17 cellular contexts compared by ENCODE assay signal in the genomic region with DNA sequence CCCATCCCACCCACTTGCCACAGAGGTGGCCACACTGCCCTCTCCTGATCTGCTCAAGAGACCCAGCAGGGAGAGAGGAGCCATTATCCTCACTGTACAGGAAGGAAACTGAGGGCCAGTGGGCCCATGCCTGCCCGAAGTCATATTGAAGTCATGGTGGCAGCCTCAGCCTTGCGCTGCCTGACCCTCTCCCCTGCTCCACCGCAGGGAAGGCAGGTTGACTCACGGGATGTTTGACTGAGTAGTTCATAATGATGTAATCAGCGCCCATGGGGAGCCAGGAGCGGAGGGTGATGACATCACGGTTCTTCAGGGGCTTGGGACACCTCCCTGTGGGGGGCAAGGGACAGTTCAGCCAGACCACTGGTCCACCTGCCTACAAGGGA. TPM values are rescaled to one million over a fixed set of nuclear protein-coding genes. Genes with fewer than 3 reads are reported as not detected.
DNase-seq lines count a peak whose midpoint lies in the region; ATAC-seq, FAIRE-seq and TF ChIP-seq lines count a peak whose summit lies in the region.
"Had no signal": no experiment of that assay in that cellular context is flagged by ENCODE, and none has a peak within 500 bp of the region (broad histone marks: within the 10 kb centered on the region; RNA-seq: fewer than 3 reads in every experiment).

No MANE protein-coding gene starts in this region.

- no peaks in the 10 kb centered on the region for H3K79me2 ChIP-seq in astrocyte (ENCODE audit: insufficient read depth, low read length)

- H3K9me3 ChIP-seq in A549 (peaks cover 7% of the 10 kb centered on the region; the same call in 1 of the 3 replicates), HEK293 (ENCODE audit: control insufficient read depth, insufficient read depth, low read depth, low read length) (no peaks in the 10 kb centered on the region), astrocyte (ENCODE audit: insufficient read depth, low read depth, low read length) (no peaks in the 10 kb centered on the region)
- H3K9me3 ChIP-seq in CD8-positive, alpha-beta memory T cell (ENCODE audit: low read length): no peaks in the 10 kb centered on the region
- H3K9me3 ChIP-seq: HAP-1 had no signal

- no peaks in the 10 kb centered on the region for H3K27me3 Mint-ChIP-seq in astrocyte (ENCODE audit: low read depth, unreplicated experiment)
- peaks cover 0 to 2% of the 10 kb centered on the region in 2 donors for H3K27me3 Mint-ChIP-seq in CD8-positive, alpha-beta memory T cell

- H4K20me1 ChIP-seq in astrocyte (ENCODE audit: insufficient read depth, low read length): no peaks in the 10 kb centered on the region

- no peak for TF ChIP-seq EP300 in A549 (IDR thresholded peaks at IDR 0.05)

- 51% methylated on average over 7 of the region's 7 CpGs for whole genome bisulfite sequencing in A549 (ENCODE audit: missing lambda C conversion rate)

- peaks cover 21% of the 10 kb centered on the region for H3K9me3 Mint-ChIP-seq in astrocyte (ENCODE audit: unreplicated experiment)
- no peaks in the 10 kb centered on the region for H3K9me3 Mint-ChIP-seq in CD8-positive, alpha-beta memory T cell
- H3K9me3 Mint-ChIP-seq: activated T-cell treated with anti-CD3 and anti-CD28 coated beads, Interleukin-2, amount 50 U/mL, for 4 hours; neural progenitor cell had no signal

- H3K4me2 ChIP-seq in A549 (peak overlapping the region; percentile 33), astrocyte (ENCODE audit: low read length) (peak overlapping the region; percentile 79)
- H3K4me2 ChIP-seq: neural progenitor cell had no signal

- TF ChIP-seq CTCF in A549 (IDR thresholded peaks at IDR 0.05) (no peak), HEK293 (tag by site-specific recombination; IDR thresholded peaks at IDR 0.05) (no peak), astrocyte (IDR thresholded peaks at IDR 0.05; ENCODE audit: insufficient read depth, low read depth, low read length) (no peak)

- no peak overlapping the region for H3K4me3 ChIP-seq in A549
- H3K4me3 ChIP-seq in HEK293 (ENCODE audit: low read depth, low read length): no peak overlapping the region
- H3K4me3 ChIP-seq in astrocyte (ENCODE audit: insufficient read depth, low read depth, low read length): no peak overlapping the region
- no peak overlapping the region for H3K4me3 ChIP-seq in CD8-positive, alpha-beta memory T cell (ENCODE audit: low read length)
- H3K4me3 ChIP-seq: HAP-1, neural progenitor cell had no signal

- no peak overlapping the region for H2AFZ ChIP-seq in astrocyte (ENCODE audit: low read depth, low read length)
- H2AFZ ChIP-seq: neural progenitor cell had no signal

- H3K4me3 Mint-ChIP-seq in astrocyte (ENCODE audit: unreplicated experiment): no peak overlapping the region
- peak overlapping the region in 1 of 7 donors; percentile 31 for H3K4me3 Mint-ChIP-seq in CD8-positive, alpha-beta memory T cell
- H3K4me3 Mint-ChIP-seq: activated T-cell treated with anti-CD3 and anti-CD28 coated beads, Interleukin-2, amount 50 U/mL, for 4 hours; neural progenitor cell had no signal

- H3K27ac ChIP-seq in A549 (peak overlapping the region; percentile 45 to 75; a peak in 4 of 6 replicates), HEK293 (ENCODE audit: extremely low read depth, low read depth, low read length) (no peak overlapping the region; the same call in 1 of the 2 replicates), astrocyte (ENCODE audit: low read depth, low read length) (peak overlapping the region; percentile 96)
- no peak overlapping the region for H3K27ac ChIP-seq in CD8-positive, alpha-beta memory T cell (ENCODE audit: low read depth, low read length)
- H3K27ac ChIP-seq: neural progenitor cell had no signal

- peaks cover 0 to 25% of the 10 kb centered on the region in 2 experiments; a peak in 1 of 3 replicates for H3K36me3 ChIP-seq in HEK293 (ENCODE audit: control insufficient read depth in 2 of 2, insufficient read depth in 1 of 2, low read length in 2 of 2)
- H3K36me3 ChIP-seq in astrocyte (ENCODE audit: insufficient read depth, low read length): no peaks in the 10 kb centered on the region
- no peaks in the 10 kb centered on the region for H3K36me3 ChIP-seq in CD8-positive, alpha-beta memory T cell (ENCODE audit: insufficient read depth, low read length)
- H3K36me3 ChIP-seq: HAP-1, neural progenitor cell had no signal

- ATAC-seq in A549 (peak; percentile 51 to 60; a peak in 5 of 6 replicates), HG03571 (IDR thresholded peaks at IDR 0.05; ENCODE audit: unreplicated experiment) (no peak)
- ATAC-seq: activated T-cell treated with anti-CD3 and anti-CD28 coated beads, Interleukin-2, amount 50 U/mL, for 4 hours had no signal

- TF ChIP-seq RAD21 in A549 (conservative IDR thresholded peaks at IDR 0.05 in 1 of 2, IDR thresholded peaks at IDR 0.05 in 1 of 2): no peak

- CTCF ChIA-PET in A549 (lab: Yijun Ruan, JAX): interaction anchor here (2.2 to 3.1 kb wide), 2 partner anchors 14 to 33 kb away, joined by 6 to 10 read pairs; no protein-coding TSS in a partner anchor
- CTCF ChIA-PET in HEK293 (lab: Yijun Ruan, JAX): interaction anchor here (0.6 to 1.0 kb wide), 3 partner anchors 13 to 157 kb away, joined by 3 to 4 read pairs (median 3); no protein-coding TSS in a partner anchor
- CTCF ChIA-PET in CD8-positive, alpha-beta memory T cell (lab: Charles Lee): no interaction called here

- TF ChIP-seq POLR2A in A549 (IDR thresholded peaks at IDR 0.05; ENCODE audit: low read length): no peak

- peak overlapping the region; percentile 80 for H3K9ac ChIP-seq in astrocyte (ENCODE audit: low read length)
- H3K9ac ChIP-seq: neural progenitor cell had no signal

- peaks cover 47% of the 10 kb centered on the region for H3K36me3 Mint-ChIP-seq in astrocyte (ENCODE audit: low read depth, unreplicated experiment)
- peaks cover 0 to 19% (median 10%) of the 10 kb centered on the region in 3 donors for H3K36me3 Mint-ChIP-seq in CD8-positive, alpha-beta memory T cell

- peaks cover 20% of the 10 kb centered on the region for H3K4me1 ChIP-seq in A549
- H3K4me1 ChIP-seq in HEK293 (ENCODE audit: control insufficient read depth, insufficient read depth, low read length): peaks cover 6% of the 10 kb centered on the region
- H3K4me1 ChIP-seq in astrocyte (ENCODE audit: insufficient read depth, low read length): peaks cover 24% of the 10 kb centered on the region
- peaks cover 3% of the 10 kb centered on the region for H3K4me1 ChIP-seq in CD8-positive, alpha-beta memory T cell (ENCODE audit: insufficient read depth, low read length)
- H3K4me1 ChIP-seq: HAP-1, neural progenitor cell had no signal

- DNase-seq in A549 (ENCODE audit: low read depth in 1 of 2, low spot score in 1 of 2) (no peak), astrocyte (ENCODE audit: low read depth) (peak; percentile 83), iris pigment epithelial cell (ENCODE audit: low read depth) (peak; percentile 90), NCI-H2227 (lab: John Stamatoyannopoulos, UW; ENCODE audit: unreplicated experiment) (no peak), SKM-1 (lab: John Stamatoyannopoulos, UW; ENCODE audit: unreplicated experiment) (no peak)
- DNase-seq in CD8-positive, alpha-beta memory T cell: no peak
- DNase-seq: activated CD4-positive, alpha-beta T cell treated with anti-CD3 and anti-CD28 coated beads for 48 hours; activated T-cell treated with anti-CD3 and anti-CD28 coated beads, Interleukin-2, amount 50 U/mL, for 4 hours; DMS 273 treated with DMSO at 0.1 percent for 48 hours; KG1; NCI-H146; stimulated activated naive CD4-positive, alpha-beta T cell; T-helper 2 cell had no signal

- peaks cover 27% of the 10 kb centered on the region for H3K4me1 Mint-ChIP-seq in astrocyte (ENCODE audit: low read depth, unreplicated experiment)
- H3K4me1 Mint-ChIP-seq in CD8-positive, alpha-beta memory T cell: peaks cover 7 to 13% (median 10%) of the 10 kb centered on the region in 3 donors

- FAIRE-seq in A549 (lab: Jason Lieb, UNC): no peak
- no peak for FAIRE-seq in astrocyte (lab: Jason Lieb, UNC)

- H3K27ac Mint-ChIP-seq in astrocyte (ENCODE audit: unreplicated experiment): peak overlapping the region; percentile 51
- peak overlapping the region in 1 of 8 donors; percentile 25 for H3K27ac Mint-ChIP-seq in CD8-positive, alpha-beta memory T cell

- POLR2A ChIA-PET in A549 (lab: Yijun Ruan, JAX): no interaction called here
- POLR2A ChIA-PET in HEK293 (lab: Yijun Ruan, JAX): interaction anchor here (0.6 to 2.0 kb wide), 4 partner anchors 11 to 36 kb away, joined by 3 to 5 read pairs (median 4); partner anchors contain the start of gene STARD10
- POLR2A ChIA-PET in CD8-positive, alpha-beta memory T cell (lab: Charles Lee): no interaction called here

- no peaks in the 10 kb centered on the region for H3K27me3 ChIP-seq in astrocyte (ENCODE audit: insufficient read depth, low read length)
- no peaks in the 10 kb centered on the region for H3K27me3 ChIP-seq in CD8-positive, alpha-beta memory T cell (ENCODE audit: insufficient read depth, low read length, poor library complexity, severe bottlenecking)
- H3K27me3 ChIP-seq: neural progenitor cell had no signal

TF ChIP-seq in A549, 52 proteins besides CTCF, POLR2A, EP300 and RAD21 (continues in another document):
- no peak for TF ChIP-seq NFE2L2 (conservative IDR thresholded peaks at IDR 0.05; ENCODE audit: low read length)

RNA-seq across cellular contexts. Expression of gene ARAP1, which starts 6.1 kb away (rescaled TPM):
- 28.9 and 29.5 TPM in 2 replicates for polyA plus RNA-seq in A549 (2011; rRNA removed)
- polyA plus RNA-seq in A549 (2012; cell fraction: cytosol; rRNA removed): 31.6 and 32.7 TPM in 2 replicates
- 105 and 129 TPM in 2 replicates for polyA plus RNA-seq in A549 (2012; cell fraction: nucleus; rRNA removed)
- 26.2 to 32.8 TPM (median 30.1 TPM) in 3 replicates for polyA plus RNA-seq in A549 (2017; fragmentation: RNase III; extraction: RNeasy Plus Mini Kit Qiagen cat#74134 plus additional on column Dnase treatment)
- 43.3 and 61.6 TPM in 2 replicates for polyA minus RNA-seq in A549 (2011; rRNA and poly(A)+ RNA removed)
- total RNA-seq in astrocyte: 31.9 and 33.8 TPM in 2 replicates
- 10 to 100 TPM; 61.2 to 64.0 TPM for total RNA-seq in CD8-positive, alpha-beta memory T cell
- 39.8 TPM for polyA plus RNA-seq in CD8-positive, alpha-beta memory T cell

RNA-seq across cellular contexts. Expression of gene STARD10, which starts 35.5 kb away (rescaled TPM):
- polyA plus RNA-seq in A549 (2011; rRNA removed) (21.2 and 25.0 TPM in 2 replicates), A549 (2017; fragmentation: RNase III; extraction: RNeasy Plus Mini Kit Qiagen cat#74134 plus additional on column Dnase treatment) (21.1 to 23.2 TPM (median 23.0 TPM) in 3 replicates)
- polyA plus RNA-seq in A549 (2012; cell fraction: cytosol; rRNA removed): 34.1 and 35.8 TPM in 2 replicates
- 21.1 and 22.5 TPM in 2 replicates for polyA plus RNA-seq in A549 (2012; cell fraction: nucleus; rRNA removed)
- 31.6 and 39.6 TPM in 2 replicates for polyA minus RNA-seq in A549 (2011; rRNA and poly(A)+ RNA removed)
- 38.4 and 42.3 TPM in 2 replicates for total RNA-seq in astrocyte
- total RNA-seq in CD8-positive, alpha-beta memory T cell: 10 to 100 TPM; 13.8 to 15.9 TPM
- 21.8 TPM for polyA plus RNA-seq in CD8-positive, alpha-beta memory T cell

RNA-seq across cellular contexts. Expression of gene ATG16L2, which starts 55.9 kb away (rescaled TPM):
- polyA plus RNA-seq in A549 (2011; rRNA removed): 6.1 and 6.2 TPM in 2 replicates
- polyA plus RNA-seq in A549 (2012; cell fraction: cytosol; rRNA removed): 9.3 and 10.0 TPM in 2 replicates
- polyA plus RNA-seq in A549 (2012; cell fraction: nucleus; rRNA removed): 76.5 and 80.0 TPM in 2 replicates
- polyA plus RNA-seq in A549 (2017; fragmentation: RNase III; extraction: RNeasy Plus Mini Kit Qiagen cat#74134 plus additional on column Dnase treatment): 6.3 to 7.6 TPM (median 6.4 TPM) in 3 replicates
- polyA minus RNA-seq in A549 (2011; rRNA and poly(A)+ RNA removed): 6.5 and 6.8 TPM in 2 replicates
- 9.6 and 11.7 TPM in 2 replicates for total RNA-seq in astrocyte
- 10 to 100 TPM; 50.3 to 53.2 TPM for total RNA-seq in CD8-positive, alpha-beta memory T cell
- polyA plus RNA-seq in CD8-positive, alpha-beta memory T cell: 18.8 TPM

Comparison
In these comparisons a context has a peak if more than half of its experiments do, and no peak if none do; other contexts are left out.
1. DNase-seq: peak in astrocyte (single experiment) and iris pigment epithelial cell (single experiment); none in A549 (0 of 2), CD8-positive, alpha-beta memory T cell (0 of 5), NCI-H2227 (single experiment) and SKM-1 (single experiment).
2. H3K27ac ChIP-seq: peak in A549 (2 of 2) and astrocyte (single experiment); none in HEK293 (single experiment) and CD8-positive, alpha-beta memory T cell (single experiment).